Comparison of ENCODE assay signal across 11 cellular contexts in the genomic region with DNA sequence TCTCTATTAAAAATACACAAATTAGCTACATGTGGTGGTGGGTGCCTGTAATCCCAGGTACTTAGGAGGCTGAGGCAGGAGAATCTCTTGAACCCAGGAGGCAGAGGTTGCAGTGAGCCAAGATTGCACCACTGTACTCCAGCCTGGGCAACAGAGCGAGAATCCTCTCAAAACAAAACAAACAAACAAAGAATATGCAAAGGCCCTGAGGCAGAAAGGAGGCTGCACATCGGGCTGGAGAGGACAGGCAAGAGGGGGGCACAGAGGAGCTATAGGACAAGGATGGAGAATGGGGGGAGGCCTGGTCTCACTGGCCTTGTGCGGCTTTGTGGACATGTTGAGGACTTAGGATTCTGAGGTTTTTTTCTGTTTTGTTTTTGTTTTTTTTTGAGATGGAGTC.
"Had no signal": no experiment of that assay in that cellular context is flagged by ENCODE, and none has a peak within 500 bp of the region (broad histone marks: within the 10 kb centered on the region; RNA-seq: fewer than 3 reads in every experiment).

No MANE protein-coding gene starts in this region.

- H3K4me2 ChIP-seq: GM23338 had no signal

- ATAC-seq: GM23338, HCT116 had no signal

- H2AFZ ChIP-seq: GM23248, GM23338 had no signal

- H3K4me3 ChIP-seq: GM23248, GM23338, HAP-1 had no signal

- H3K9ac ChIP-seq: GM23248 had no signal

- FAIRE-seq: H1, H54 had no signal

- H3K36me3 ChIP-seq: HAP-1 had no signal

- H3K4me3 Mint-ChIP-seq: GM23338, H9, HFFc6 had no signal

- H3K27ac ChIP-seq: GM23248 had no signal

- DNase-seq: GM23248, GOT3, H7, H9, HCEC 1CT, HFFc6 had no signal

- H3K4me1 ChIP-seq: HAP-1 had no signal

- H3K27ac Mint-ChIP-seq: GM23338, HFFc6 had no signal

- H3K9me3 Mint-ChIP-seq: GM23338, H9, HFFc6 had no signal

- H3K9me3 ChIP-seq: HAP-1 had no signal
